1 cellular context compared by ENCODE assay signal in the genomic region with DNA sequence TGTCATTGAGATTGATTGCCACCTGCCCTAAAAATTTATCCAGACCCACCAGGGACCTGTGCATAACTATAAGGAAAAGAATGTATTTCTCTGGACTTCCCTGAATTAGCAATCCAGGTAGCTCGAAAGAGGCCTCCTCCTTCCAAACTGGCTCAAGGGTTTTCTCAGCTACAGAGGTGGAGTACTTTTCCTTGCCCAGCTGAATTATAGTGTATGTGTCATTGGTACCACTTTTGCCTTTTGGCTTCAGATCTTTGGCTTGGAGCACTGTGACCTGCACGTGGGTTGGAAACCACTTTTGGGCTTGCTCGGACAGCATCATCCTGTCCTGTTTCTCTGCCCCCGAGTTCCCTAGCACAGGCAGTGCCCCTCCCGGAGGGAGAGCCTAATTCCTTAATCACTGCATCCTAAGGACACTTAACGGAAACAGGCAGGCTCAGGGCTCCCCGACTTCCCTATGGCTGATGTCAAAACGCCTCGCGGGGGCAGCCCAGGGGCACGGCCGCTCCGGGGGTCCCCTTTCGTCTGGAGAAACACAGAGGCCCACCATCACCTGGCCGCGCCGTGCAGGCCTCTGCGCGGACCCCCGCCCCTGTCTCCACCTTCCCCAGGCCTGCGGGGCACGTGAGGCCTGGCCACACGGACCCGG.
TF ChIP-seq lines count a peak whose summit lies in the region.

No MANE protein-coding gene starts in this region.

TF ChIP-seq in HEK293, 187 proteins besides CTCF, POLR2A, EP300 and RAD21 (continued from another document):
- TF ChIP-seq ZNF426 (tag by site-specific recombination; IDR thresholded peaks at IDR 0.05) (no peak), ZSCAN30 (tag by site-specific recombination; IDR thresholded peaks at IDR 0.05) (no peak), ZNF223 (tag by site-specific recombination; IDR thresholded peaks at IDR 0.05) (no peak), HOXD13 (CRISPR knock-in tag; IDR thresholded peaks at IDR 0.05; ENCODE audit: borderline replicate concordance) (no peak), ZNF311 (tag by site-specific recombination; IDR thresholded peaks at IDR 0.05; ENCODE audit: borderline replicate concordance) (no peak), GLIS2 (tag by site-specific recombination; IDR thresholded peaks at IDR 0.05) (peak; percentile 85), KLF9 (tag by site-specific recombination; IDR thresholded peaks at IDR 0.05; ENCODE audit: low read depth) (no peak), ZNF302 (tag by site-specific recombination; IDR thresholded peaks at IDR 0.05; ENCODE audit: low read depth) (no peak), ZNF791 (tag by site-specific recombination; IDR thresholded peaks at IDR 0.05) (no peak)
- TF ChIP-seq, protein P1, sequence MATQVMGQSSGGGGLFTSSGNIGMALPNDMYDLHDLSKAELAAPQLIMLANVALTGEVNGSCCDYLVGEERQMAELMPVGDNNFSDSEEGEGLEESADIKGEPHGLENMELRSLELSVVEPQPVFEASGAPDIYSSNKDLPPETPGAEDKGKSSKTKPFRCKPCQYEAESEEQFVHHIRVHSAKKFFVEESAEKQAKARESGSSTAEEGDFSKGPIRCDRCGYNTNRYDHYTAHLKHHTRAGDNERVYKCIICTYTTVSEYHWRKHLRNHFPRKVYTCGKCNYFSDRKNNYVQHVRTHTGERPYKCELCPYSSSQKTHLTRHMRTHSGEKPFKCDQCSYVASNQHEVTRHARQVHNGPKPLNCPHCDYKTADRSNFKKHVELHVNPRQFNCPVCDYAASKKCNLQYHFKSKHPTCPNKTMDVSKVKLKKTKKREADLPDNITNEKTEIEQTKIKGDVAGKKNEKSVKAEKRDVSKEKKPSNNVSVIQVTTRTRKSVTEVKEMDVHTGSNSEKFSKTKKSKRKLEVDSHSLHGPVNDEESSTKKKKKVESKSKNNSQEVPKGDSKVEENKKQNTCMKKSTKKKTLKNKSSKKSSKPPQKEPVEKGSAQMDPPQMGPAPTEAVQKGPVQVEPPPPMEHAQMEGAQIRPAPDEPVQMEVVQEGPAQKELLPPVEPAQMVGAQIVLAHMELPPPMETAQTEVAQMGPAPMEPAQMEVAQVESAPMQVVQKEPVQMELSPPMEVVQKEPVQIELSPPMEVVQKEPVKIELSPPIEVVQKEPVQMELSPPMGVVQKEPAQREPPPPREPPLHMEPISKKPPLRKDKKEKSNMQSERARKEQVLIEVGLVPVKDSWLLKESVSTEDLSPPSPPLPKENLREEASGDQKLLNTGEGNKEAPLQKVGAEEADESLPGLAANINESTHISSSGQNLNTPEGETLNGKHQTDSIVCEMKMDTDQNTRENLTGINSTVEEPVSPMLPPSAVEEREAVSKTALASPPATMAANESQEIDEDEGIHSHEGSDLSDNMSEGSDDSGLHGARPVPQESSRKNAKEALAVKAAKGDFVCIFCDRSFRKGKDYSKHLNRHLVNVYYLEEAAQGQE (tag by site-specific recombination; IDR thresholded peaks at IDR 0.05) = no peak; the same call in 1 of the 2 replicates
